Comparison of ENCODE assay signal across 10 cellular contexts in genomic region chr11:6745465-6746015, GRCh38. TPM values are rescaled to one million over a fixed set of nuclear protein-coding genes. Genes with fewer than 3 reads are reported as not detected.
DNase-seq lines count a peak whose midpoint lies in the region; ATAC-seq and TF ChIP-seq lines count a peak whose summit lies in the region.
"Had no signal": no experiment of that assay in that cellular context is flagged by ENCODE, and none has a peak within 500 bp of the region (broad histone marks: within the 10 kb centered on the region; RNA-seq: fewer than 3 reads in every experiment).

No MANE protein-coding gene starts in this region.

- no peaks in the 10 kb centered on the region for H3K79me2 ChIP-seq in hepatocyte

- H3K27ac Mint-ChIP-seq in CD4-positive, alpha-beta memory T cell = no peak overlapping the region
- H3K27ac Mint-ChIP-seq in T-helper 2 cell treated with Interferon-gamma antibody and Interleukin-4, amounts not matched to agents 5 μg/mL and 100 μg/mL, for 36 hours = no peak overlapping the region

- H3K27me3 Mint-ChIP-seq in CD4-positive, alpha-beta memory T cell = no peaks in the 10 kb centered on the region
- H3K27me3 Mint-ChIP-seq in T-helper 2 cell treated with Interferon-gamma antibody and Interleukin-4, amounts not matched to agents 5 μg/mL and 100 μg/mL, for 36 hours (ENCODE audit: low read depth) = no peaks in the 10 kb centered on the region

- no peaks in the 10 kb centered on the region for H3K9me2 ChIP-seq in hepatocyte (replicated peaks; ENCODE audit: insufficient read depth)

- H3K36me3 Mint-ChIP-seq in CD4-positive, alpha-beta memory T cell = peaks cover 16 to 25% of the 10 kb centered on the region in 2 donors
- H3K36me3 Mint-ChIP-seq in T-helper 2 cell treated with Interferon-gamma antibody and Interleukin-4, amounts not matched to agents 5 μg/mL and 100 μg/mL, for 36 hours (ENCODE audit: low read depth) = peaks cover 29% of the 10 kb centered on the region

- peak overlapping the region; percentile 60 to 75 for H3K4me3 ChIP-seq in CD4-positive, alpha-beta memory T cell (ENCODE audit: low read length in 2 of 2)
- H3K4me3 ChIP-seq in hepatocyte = no peak overlapping the region

- H2AFZ ChIP-seq in hepatocyte = no peak overlapping the region

- H3K9me3 ChIP-seq in CD4-positive, alpha-beta memory T cell (ENCODE audit: control insufficient read depth in 1 of 2, low read length in 2 of 2) = no peaks in the 10 kb centered on the region
- no peaks in the 10 kb centered on the region for H3K9me3 ChIP-seq in hepatocyte (ENCODE audit: low read depth)

- no peaks in the 10 kb centered on the region for H3K9me3 Mint-ChIP-seq in CD4-positive, alpha-beta memory T cell
- no peaks in the 10 kb centered on the region for H3K9me3 Mint-ChIP-seq in T-helper 2 cell treated with Interferon-gamma antibody and Interleukin-4, amounts not matched to agents 5 μg/mL and 100 μg/mL, for 36 hours

- CTCF ChIA-PET in CD4-positive, alpha-beta memory T cell (lab: Charles Lee; ENCODE audit: partially characterized antibody) = interaction anchor here (0.8 to 18.3 kb wide), 17 partner anchors 5 to 240 kb away, joined by 3 to 730 read pairs (median 5); partner anchors contain the start of genes ILK, MRPL17, RRP8 and TPP1

- H3K4me1 ChIP-seq in CD4-positive, alpha-beta memory T cell (ENCODE audit: insufficient read depth, low read length) = peaks cover 54% of the 10 kb centered on the region
- H3K4me1 ChIP-seq in hepatocyte (ENCODE audit: insufficient read depth) = no peaks in the 10 kb centered on the region

- ATAC-seq in GM19328 (IDR thresholded peaks at IDR 0.05; ENCODE audit: unreplicated experiment) (peak; percentile 56), HG03378 (IDR thresholded peaks at IDR 0.05; ENCODE audit: unreplicated experiment) (peak; percentile 76), left colon (no peak)

- no peaks in the 10 kb centered on the region for H3K27me3 ChIP-seq in CD4-positive, alpha-beta memory T cell (ENCODE audit: insufficient read depth, low read length)
- H3K27me3 ChIP-seq in hepatocyte = no peaks in the 10 kb centered on the region

- H3K4me3 Mint-ChIP-seq in CD4-positive, alpha-beta memory T cell = no peak overlapping the region
- H3K4me3 Mint-ChIP-seq in T-helper 2 cell treated with Interferon-gamma antibody and Interleukin-4, amounts not matched to agents 5 μg/mL and 100 μg/mL, for 36 hours = no peak overlapping the region

- peaks cover 35 to 42% (median 36%) of the 10 kb centered on the region in 4 donors for H3K4me1 Mint-ChIP-seq in CD4-positive, alpha-beta memory T cell
- peaks cover 37% of the 10 kb centered on the region for H3K4me1 Mint-ChIP-seq in T-helper 2 cell treated with Interferon-gamma antibody and Interleukin-4, amounts not matched to agents 5 μg/mL and 100 μg/mL, for 36 hours (ENCODE audit: low read depth)

- DNase-seq in CD4-positive, alpha-beta memory T cell = peak in 1 of 5 donors; percentile 19
- DNase-seq in hepatocyte (ENCODE audit: low spot score) (no peak), GM19240 (ENCODE audit: insufficient read length, low spot score) (no peak), left colon (no peak), NCI-H2107 (lab: John Stamatoyannopoulos, UW) (no peak)
- DNase-seq in T-helper 2 cell treated with Interferon-gamma antibody and Interleukin-4, amounts not matched to agents 5 μg/mL and 100 μg/mL, for 36 hours (ENCODE audit: low spot score) = no peak
- DNase-seq: DMS79 treated with DMSO at 0.1 percent for 48 hours, NCI-H2081 had no signal

- peak overlapping the region; percentile 39 for H3K4me2 ChIP-seq in hepatocyte

- H4K20me1 ChIP-seq in hepatocyte (ENCODE audit: insufficient read depth, poor library complexity, severe bottlenecking) = no peaks in the 10 kb centered on the region

- POLR2A ChIA-PET in CD4-positive, alpha-beta memory T cell (lab: Charles Lee; ENCODE audit: partially characterized antibody) = interaction anchor here (0.7 to 5.0 kb wide), 16 partner anchors 10 to 355 kb away, joined by 3 to 82 read pairs (median 6); partner anchors contain the start of genes ARFIP2, MRPL17, SMPD1 and TAF10

- WGBS in hepatocyte (ENCODE audit: low lambda C conversion rate, missing lambda C conversion rate) = 89% methylated on average over 2 of the region's 2 CpGs

- H3K36me3 ChIP-seq in CD4-positive, alpha-beta memory T cell (ENCODE audit: insufficient read depth, low read length) = no peaks in the 10 kb centered on the region
- no peaks in the 10 kb centered on the region for H3K36me3 ChIP-seq in hepatocyte (replicated peaks; ENCODE audit: insufficient read depth, low read depth)

- TF ChIP-seq CTCF in hepatocyte (IDR thresholded peaks at IDR 0.05; ENCODE audit: poor library complexity) = no peak

- H3K27ac ChIP-seq in CD4-positive, alpha-beta memory T cell (ENCODE audit: low read depth, low read length) = peak overlapping the region; percentile 79
- H3K27ac ChIP-seq in hepatocyte = no peak overlapping the region

- intact Hi-C loops in CD4-positive, alpha-beta memory T cell (cut with micrococcal nuclease) = loop anchor here (1.0 to 2.0 kb wide), 3 partner anchors 7 to 133 kb away; partner anchors contain the start of gene TAF10
- intact Hi-C loops in left colon (cut with DNase I, micrococcal nuclease) = no loop called here

RNA-seq across cellular contexts. Expression of gene OR2AG2, which starts 26.2 kb away (rescaled TPM):
- not detected for total RNA-seq in CD4-positive, alpha-beta memory T cell
- not detected for polyA plus RNA-seq in CD4-positive, alpha-beta memory T cell
- total RNA-seq in hepatocyte (0.12 and 0.27 TPM in 2 replicates), left colon (under 1 TPM; 0.11 to 0.21 TPM)
- not detected in 2 replicates for polyA plus RNA-seq in hepatocyte

RNA-seq across cellular contexts. Expression of gene OR2AG1, which starts 37.3 kb away (rescaled TPM):
- total RNA-seq in CD4-positive, alpha-beta memory T cell = not detected
- polyA plus RNA-seq in CD4-positive, alpha-beta memory T cell = not detected
- total RNA-seq in hepatocyte = 0.83 TPM in 1 of 2 replicates, not detected in the other
- polyA plus RNA-seq in hepatocyte = not detected in 2 replicates
- total RNA-seq in left colon = not detected

RNA-seq across cellular contexts. Expression of gene OR6A2, which starts 53.9 kb away (rescaled TPM):
- total RNA-seq in CD4-positive, alpha-beta memory T cell = not detected
- polyA plus RNA-seq in CD4-positive, alpha-beta memory T cell = not detected
- 0.08 and 0.20 TPM in 2 replicates for total RNA-seq in hepatocyte
- polyA plus RNA-seq in hepatocyte = not detected in 2 replicates
- under 1 TPM; 0.08 to 0.43 TPM for total RNA-seq in left colon
